ENCODE assay signal across 8 cellular contexts in genomic region chr22:50599816-50600454, GRCh38. TPM values are rescaled to one million over a fixed set of nuclear protein-coding genes. Genes with fewer than 3 reads are reported as not detected.
A peak's percentile ranks its signal among the peaks of the same experiment; 100 is the strongest.
DNase-seq lines count a peak whose midpoint lies in the region; ATAC-seq and TF ChIP-seq lines count a peak whose summit lies in the region.

No MANE protein-coding gene starts in this region.

- H3K27ac ChIP-seq in PC-9 (no peak overlapping the region), rectal smooth muscle tissue (ENCODE audit: low read depth, low read length) (no peak overlapping the region), OCI-LY7 (ENCODE audit: low read depth, low read length, poor library complexity, severe bottlenecking) (no peak overlapping the region)

- H3K79me2 ChIP-seq in PC-9 (ENCODE audit: low read depth) (no peaks in the 10 kb centered on the region), OCI-LY7 (ENCODE audit: insufficient read depth, low read depth, low read length) (no peaks in the 10 kb centered on the region)

- H3K36me3 ChIP-seq in PC-9 (ENCODE audit: low read depth) (no peaks in the 10 kb centered on the region), rectal smooth muscle tissue (ENCODE audit: control insufficient read depth, insufficient read depth, low read length) (no peaks in the 10 kb centered on the region), OCI-LY7 (ENCODE audit: insufficient read depth, low read length) (no peaks in the 10 kb centered on the region)

- peaks cover 20% of the 10 kb centered on the region for H3K36me3 Mint-ChIP-seq in glutamatergic neuron (ENCODE audit: unreplicated experiment)

- CTCF ChIA-PET in PC-9 (lab: Charles Lee) (interaction anchor here (0.7 kb wide), 1 partner anchor 66 kb away, joined by 3 read pairs; no protein-coding TSS in a partner anchor), OCI-LY7 (lab: Charles Lee; ENCODE audit: unreplicated experiment) (no interaction called here)

- no peaks in the 10 kb centered on the region for H3K4me1 ChIP-seq in PC-9 (replicated peaks; ENCODE audit: insufficient read depth)
- H3K4me1 ChIP-seq in rectal smooth muscle tissue (ENCODE audit: control insufficient read depth, insufficient read depth, low read length), result no peaks in the 10 kb centered on the region
- H3K4me1 ChIP-seq in OCI-LY7 (ENCODE audit: insufficient read depth, low read length, poor library complexity, severe bottlenecking), result no peaks in the 10 kb centered on the region

- BruUV-seq in PC-9 (replicated peaks; lab: Mats Ljungman, UMichigan), result no TSS peak
- BruUV-seq in OCI-LY7 (replicated peaks; lab: Mats Ljungman, UMichigan), result no TSS peak

- no peak overlapping the region for H3K9ac ChIP-seq in rectal smooth muscle tissue (ENCODE audit: low read length)

- H3K4me3 ChIP-seq in PC-9 (no peak overlapping the region), rectal smooth muscle tissue (ENCODE audit: low read length) (peak overlapping the region; percentile 2), OCI-LY7 (ENCODE audit: low read depth, low read length, poor library complexity, severe bottlenecking) (no peak overlapping the region)

- ATAC-seq in HG03175 (IDR thresholded peaks at IDR 0.05; ENCODE audit: unreplicated experiment), result no peak

- H3K9me2 ChIP-seq in PC-9 (ENCODE audit: insufficient read depth), result no peaks in the 10 kb centered on the region
- no peaks in the 10 kb centered on the region for H3K9me2 ChIP-seq in OCI-LY7 (ENCODE audit: insufficient read depth, low read length)

- H3K4me2 ChIP-seq in PC-9 (peak overlapping the region; percentile 44), OCI-LY7 (ENCODE audit: low read length) (no peak overlapping the region)

- no peaks in the 10 kb centered on the region for H4K20me1 ChIP-seq in PC-9 (ENCODE audit: insufficient read depth)
- no peaks in the 10 kb centered on the region for H4K20me1 ChIP-seq in OCI-LY7 (ENCODE audit: insufficient read depth, low read length)

- H3K27me3 Mint-ChIP-seq in glutamatergic neuron (ENCODE audit: unreplicated experiment), result peaks cover 19% of the 10 kb centered on the region

- H3K9me3 Mint-ChIP-seq in glutamatergic neuron (ENCODE audit: unreplicated experiment), result peaks cover 15% of the 10 kb centered on the region

- H3K27ac Mint-ChIP-seq in glutamatergic neuron (ENCODE audit: unreplicated experiment), result peak overlapping the region; percentile 80

- H3K9me3 ChIP-seq in PC-9 (ENCODE audit: insufficient read depth, low read depth), result no peaks in the 10 kb centered on the region
- H3K9me3 ChIP-seq in OCI-LY7 (ENCODE audit: low read length), result no peaks in the 10 kb centered on the region

- no peak for TF ChIP-seq CTCF in PC-9 (conservative IDR thresholded peaks at IDR 0.05)
- no peak for TF ChIP-seq CTCF in glutamatergic neuron (IDR thresholded peaks at IDR 0.05; ENCODE audit: partially characterized antibody, unreplicated experiment)
- TF ChIP-seq CTCF in OCI-LY7 (conservative IDR thresholded peaks at IDR 0.05; ENCODE audit: low read length), result no peak

- H3K27me3 ChIP-seq in PC-9 (ENCODE audit: insufficient read depth, low read depth), result peaks cover 39% of the 10 kb centered on the region
- H3K27me3 ChIP-seq in rectal smooth muscle tissue (ENCODE audit: control insufficient read depth, insufficient read depth, low read length), result peaks cover 22% of the 10 kb centered on the region

- intact Hi-C loops in PC-9 (cut with micrococcal nuclease; ENCODE audit: unreplicated experiment) (no loop called here), OCI-LY7 (cut with micrococcal nuclease; ENCODE audit: unreplicated experiment) (no loop called here)

- peaks cover 17% of the 10 kb centered on the region; the same call in 1 of the 2 replicates for H3F3A ChIP-seq in PC-9 (ENCODE audit: insufficient read depth, low read depth)

- H3K4me1 Mint-ChIP-seq in glutamatergic neuron (ENCODE audit: low read depth, unreplicated experiment), result peaks cover 17% of the 10 kb centered on the region

- peak; percentile 60 for DNase-seq in Daoy (ENCODE audit: low read depth)
- DNase-seq in PC-9, result peak in 1 of 2 experiments; percentile 61
- peak; percentile 84 for DNase-seq in activated effector memory CD4-positive, alpha-beta T cell treated with anti-CD3 and anti-CD28 coated beads, Interleukin-2, amount 50 U/mL, for 16 hours
- DNase-seq in glutamatergic neuron, result peak; percentile 47
- no peak for DNase-seq in OCI-LY7 (ENCODE audit: low spot score)
- DNase-seq in ureter (ENCODE audit: low spot score), result no peak

- POLR2A ChIA-PET in PC-9 (lab: Charles Lee; ENCODE audit: unreplicated experiment), result no interaction called here
- POLR2A ChIA-PET in OCI-LY7 (lab: Charles Lee), result no interaction called here

- H2AFZ ChIP-seq in PC-9, result no peak overlapping the region
- H2AFZ ChIP-seq in OCI-LY7 (ENCODE audit: low read length), result no peak overlapping the region

- H3K4me3 Mint-ChIP-seq in glutamatergic neuron (ENCODE audit: unreplicated experiment), result peak overlapping the region; percentile 94

RNA-seq across cellular contexts. Expression of gene MAPK8IP2, which starts 0.7 kb away (rescaled TPM):
- 3.7 and 4.4 TPM in 2 replicates for total RNA-seq in Daoy (2014; rRNA removed; shearing (Covaris generic))
- total RNA-seq in PC-9 (2021) (0.79 and 0.88 TPM in 2 replicates), glutamatergic neuron (ENCODE audit: unreplicated experiment) (143 TPM), OCI-LY7 (2022) (1.5 and 2.2 TPM in 2 replicates), ureter (0.83 TPM)
- 0.54 and 0.62 TPM in 2 replicates for total RNA-seq in OCI-LY7 (2014; rRNA removed; shearing (Covaris generic))

RNA-seq across cellular contexts. Expression of gene CHKB, which starts 17.3 kb away (rescaled TPM):
- 18.3 and 26.2 TPM in 2 replicates for total RNA-seq in Daoy (2014; rRNA removed; shearing (Covaris generic))
- total RNA-seq in PC-9 (2021) (60.0 and 70.4 TPM in 2 replicates), glutamatergic neuron (ENCODE audit: unreplicated experiment) (147 TPM), OCI-LY7 (2022) (100 and 110 TPM in 2 replicates), ureter (98.0 TPM)
- 83.8 and 85.8 TPM in 2 replicates for total RNA-seq in OCI-LY7 (2014; rRNA removed; shearing (Covaris generic))

RNA-seq across cellular contexts. Expression of gene CPT1B, which starts 21.7 kb away (rescaled TPM):
- 6.1 and 7.9 TPM in 2 replicates for total RNA-seq in Daoy (2014; rRNA removed; shearing (Covaris generic))
- 66.2 and 72.2 TPM in 2 replicates for total RNA-seq in PC-9 (2021)
- total RNA-seq in glutamatergic neuron (ENCODE audit: unreplicated experiment), result 118 TPM
- total RNA-seq in OCI-LY7 (2014; rRNA removed; shearing (Covaris generic)), result 92.6 and 101 TPM in 2 replicates
- total RNA-seq in OCI-LY7 (2022), result 138 and 162 TPM in 2 replicates
- total RNA-seq in ureter, result 62.3 TPM

RNA-seq across cellular contexts. Expression of gene ARSA, which starts 28.0 kb away (rescaled TPM):
- 12.5 and 16.0 TPM in 2 replicates for total RNA-seq in Daoy (2014; rRNA removed; shearing (Covaris generic))
- 16.6 and 23.7 TPM in 2 replicates for total RNA-seq in PC-9 (2021)
- total RNA-seq in glutamatergic neuron (ENCODE audit: unreplicated experiment), result 65.7 TPM
- total RNA-seq in OCI-LY7 (2014; rRNA removed; shearing (Covaris generic)), result 20.1 and 31.6 TPM in 2 replicates
- 34.4 and 34.8 TPM in 2 replicates for total RNA-seq in OCI-LY7 (2022)
- 61.9 TPM for total RNA-seq in ureter

RNA-seq across cellular contexts. Expression of gene SYCE3, which starts 37.2 kb away (rescaled TPM):
- 0.51 TPM in 1 of 2 replicates, not detected in the other for total RNA-seq in Daoy (2014; rRNA removed; shearing (Covaris generic))
- total RNA-seq in PC-9 (2021) (not detected in 2 replicates), glutamatergic neuron (ENCODE audit: unreplicated experiment) (not detected), OCI-LY7 (2022) (not detected in 2 replicates), ureter (not detected)
- total RNA-seq in OCI-LY7 (2014; rRNA removed; shearing (Covaris generic)), result not detected in 2 replicates

Comparison
In these comparisons a context has a peak if more than half of its experiments do, and no peak if none do; other contexts are left out.
1. DNase-seq: peak in Daoy (single experiment), activated effector memory CD4-positive, alpha-beta T cell treated with anti-CD3 and anti-CD28 coated beads, Interleukin-2, amount 50 U/mL, for 16 hours (single experiment) and glutamatergic neuron (single experiment); none in OCI-LY7 (single experiment) and ureter (single experiment).
2. RNA of gene MAPK8IP2, which starts 0.7 kb away (total RNA-seq): 143 TPM in glutamatergic neuron (single experiment); 3.7 to 4.4 TPM in Daoy, 0.54 to 2.2 TPM in OCI-LY7, 0.83 TPM in ureter (single experiment) and 0.79 to 0.88 TPM in PC-9; every median in the first group is over 10 times any median in the second.